In the genomic region with DNA sequence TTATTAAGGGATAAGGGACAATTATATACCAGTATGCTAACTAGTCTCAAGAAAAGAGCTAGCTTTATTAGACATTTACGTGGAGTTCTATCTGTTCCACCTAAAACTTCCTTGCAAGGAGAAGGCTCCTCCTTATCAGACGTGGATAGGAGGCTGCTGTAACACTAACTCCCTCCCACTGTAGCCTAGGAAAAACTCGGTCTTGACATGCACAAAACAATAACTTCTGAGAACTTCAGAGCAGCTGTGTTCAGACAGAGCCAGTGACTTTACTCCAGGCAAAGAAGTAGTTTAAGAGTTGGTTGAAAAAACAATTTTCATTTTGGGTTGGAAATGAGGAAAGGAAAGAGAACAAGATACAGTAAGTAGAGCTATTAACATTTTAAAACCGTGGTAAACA, we compare ENCODE assay signal across 8 cellular contexts. TPM values are rescaled to one million over a fixed set of nuclear protein-coding genes. Genes with fewer than 3 reads are reported as not detected.
DNase-seq lines count a peak whose midpoint lies in the region; ATAC-seq and TF ChIP-seq lines count a peak whose summit lies in the region.

No MANE protein-coding gene starts in this region.

- no peaks in the 10 kb centered on the region for H3K9me3 Mint-ChIP-seq in dendritic cell treated with granulocyte-macrophage colony-stimulating factor and Interleukin-4, amounts not matched to agents 40 ng/mL and 50 ng/mL, for 4 days
- H3K9me3 Mint-ChIP-seq in nephron progenitor cell, result no peaks in the 10 kb centered on the region

- peak overlapping the region; percentile 97 for H3K4me3 Mint-ChIP-seq in dendritic cell treated with granulocyte-macrophage colony-stimulating factor and Interleukin-4, amounts not matched to agents 40 ng/mL and 50 ng/mL, for 4 days
- peak overlapping the region; percentile 96 for H3K4me3 Mint-ChIP-seq in nephron progenitor cell

- no peak for ATAC-seq in HG02571 (IDR thresholded peaks at IDR 0.05; ENCODE audit: unreplicated experiment)
- no peak for ATAC-seq in GM18907 (IDR thresholded peaks at IDR 0.05; ENCODE audit: unreplicated experiment)
- ATAC-seq in GM19395 (IDR thresholded peaks at IDR 0.05; ENCODE audit: unreplicated experiment), result no peak

- peak overlapping the region; percentile 73 for H3K27ac Mint-ChIP-seq in dendritic cell treated with granulocyte-macrophage colony-stimulating factor and Interleukin-4, amounts not matched to agents 40 ng/mL and 50 ng/mL, for 4 days
- peak overlapping the region; percentile 29 for H3K27ac Mint-ChIP-seq in nephron progenitor cell

- H3K27me3 ChIP-seq in BJ (ENCODE audit: control insufficient read depth, insufficient read depth, low read length), result no peaks in the 10 kb centered on the region

- peaks cover 49% of the 10 kb centered on the region for H3K4me1 Mint-ChIP-seq in dendritic cell treated with granulocyte-macrophage colony-stimulating factor and Interleukin-4, amounts not matched to agents 40 ng/mL and 50 ng/mL, for 4 days (ENCODE audit: low read depth)
- peaks cover 53% of the 10 kb centered on the region for H3K4me1 Mint-ChIP-seq in nephron progenitor cell

- H3K36me3 Mint-ChIP-seq in dendritic cell treated with granulocyte-macrophage colony-stimulating factor and Interleukin-4, amounts not matched to agents 40 ng/mL and 50 ng/mL, for 4 days (ENCODE audit: low read depth), result peaks cover 20% of the 10 kb centered on the region
- peaks cover 16% of the 10 kb centered on the region for H3K36me3 Mint-ChIP-seq in nephron progenitor cell (ENCODE audit: low read depth)

- POLR2A ChIA-PET in BJ (lab: Charles Lee), result no interaction called here

- intact Hi-C loops in dendritic cell treated with granulocyte-macrophage colony-stimulating factor and Interleukin-4, amounts not matched to agents 40 ng/mL and 50 ng/mL, for 4 days (cut with micrococcal nuclease), result no loop called here

- TF ChIP-seq CTCF in BJ (IDR thresholded peaks at IDR 0.05; ENCODE audit: insufficient read depth, low read depth, low read length) (no peak), nephron progenitor cell (IDR thresholded peaks at IDR 0.05) (no peak)

- CTCF ChIA-PET in BJ (lab: Yijun Ruan, JAX), result interaction anchor here (0.8 to 2.2 kb wide), 7 partner anchors 10 to 120 kb away, joined by 3 to 9 read pairs (median 5); a partner anchor contains a TSS

- H3K36me3 ChIP-seq in BJ (ENCODE audit: control insufficient read depth, insufficient read depth, low read length), result no peaks in the 10 kb centered on the region

- DNase-seq in BJ (ENCODE audit: low read depth) (no peak), M059J (ENCODE audit: low read depth) (peak; percentile 9), nephron progenitor cell (no peak)
- DNase-seq in stimulated activated CD4-positive, alpha-beta T cell treated with anti-CD3 and anti-CD28 coated beads, Interleukin-12 subunit alpha, Interleukin-12 subunit beta, amount 100 ng/mL, for 4 hours, result no peak

- no peaks in the 10 kb centered on the region for H3K27me3 Mint-ChIP-seq in dendritic cell treated with granulocyte-macrophage colony-stimulating factor and Interleukin-4, amounts not matched to agents 40 ng/mL and 50 ng/mL, for 4 days
- H3K27me3 Mint-ChIP-seq in nephron progenitor cell (ENCODE audit: low read depth, poor library complexity), result peaks cover 4% of the 10 kb centered on the region

- H3K4me3 ChIP-seq in BJ (ENCODE audit: low read depth, low read length), result peak overlapping the region; percentile 15; the same call in 1 of the 2 replicates

RNA-seq across cellular contexts. Expression of a gene that starts 2.7 kb away (rescaled TPM):
- 21.8 and 22.9 TPM in 2 replicates for polyA plus RNA-seq in BJ (2011; rRNA removed)
- polyA minus RNA-seq in BJ (2011; rRNA and poly(A)+ RNA removed), result 21.8 and 28.3 TPM in 2 replicates
- 8.0 and 11.9 TPM in 2 replicates for total RNA-seq in M059J (2014; rRNA removed; shearing (Covaris generic))

RNA-seq across cellular contexts. Expression of a gene that starts 52.4 kb away (rescaled TPM):
- polyA plus RNA-seq in BJ (2011; rRNA removed), result 356 and 381 TPM in 2 replicates
- polyA minus RNA-seq in BJ (2011; rRNA and poly(A)+ RNA removed), result 476 and 1,007 TPM in 2 replicates
- 206 and 387 TPM in 2 replicates for total RNA-seq in M059J (2014; rRNA removed; shearing (Covaris generic))
